ENCODE assay signal across 8 cellular contexts in the genomic region with DNA sequence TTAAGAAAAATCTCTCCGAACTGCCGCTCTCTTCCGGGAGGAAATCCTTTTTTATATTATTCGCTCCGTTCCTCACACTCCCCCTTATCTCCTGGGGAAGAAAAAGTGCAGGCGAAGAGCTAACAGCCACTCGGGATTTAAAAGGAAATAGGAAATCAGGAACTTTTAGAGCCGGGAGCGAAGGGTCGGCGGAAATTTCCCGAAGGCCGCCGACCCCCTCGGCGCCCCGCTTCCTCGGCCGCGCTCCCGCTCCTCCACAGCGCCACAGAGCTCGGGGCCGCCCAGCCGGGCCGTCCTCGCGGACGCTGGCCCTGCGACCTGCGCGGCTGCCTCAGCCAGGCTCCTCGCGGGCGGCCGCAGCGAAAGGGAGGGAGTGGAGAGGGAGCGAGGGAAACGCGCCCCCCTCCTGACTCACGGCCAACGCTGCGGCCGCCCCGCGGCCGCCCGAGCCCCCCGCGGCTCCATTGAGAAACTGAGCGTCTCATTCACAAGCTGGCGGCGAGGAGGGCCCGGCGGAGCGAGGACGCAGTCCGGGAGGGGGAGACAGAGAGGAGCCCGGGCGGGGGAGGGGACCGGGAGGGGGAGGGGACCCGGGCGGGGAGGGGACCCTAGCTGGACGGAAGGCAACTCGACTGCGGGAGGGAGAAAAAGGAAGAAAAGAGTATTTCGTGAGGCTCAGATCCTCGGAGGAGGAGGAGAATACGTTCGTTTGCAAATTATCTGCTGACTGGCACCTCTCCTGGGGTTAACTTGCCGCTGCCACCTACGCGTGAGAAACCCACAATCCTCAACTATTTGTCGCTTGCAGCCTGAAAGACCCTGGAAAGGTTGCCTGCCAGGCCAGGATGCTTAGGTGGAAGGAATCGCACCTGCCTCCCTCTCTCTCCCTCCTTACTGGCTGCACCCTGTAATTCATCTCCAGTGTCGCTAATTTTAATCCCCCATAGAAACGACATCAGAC.
A peak's percentile ranks its signal among the peaks of the same experiment; 100 is the strongest.
DNase-seq lines count a peak whose midpoint lies in the region; ATAC-seq and TF ChIP-seq lines count a peak whose summit lies in the region.

A gene (minus strand): TSS at position 368 of the 961 bp plus-strand sequence. CDS start 539 bp downstream, outside the sequence.

- DNase-seq in GM12864 (ENCODE audit: low read depth) (no peak), NCI-H2227 treated with DMSO at 0.1 percent for 48 hours (lab: John Stamatoyannopoulos, UW) (peak; percentile 74), caudate nucleus (lab: John Stamatoyannopoulos, UW) (peak in 60 of 61 donors; percentile 12 to 88 (median 66)), inferior parietal cortex (ENCODE audit: extremely low spot score) (peak; percentile 60), smooth muscle cell of the brain vasculature (ENCODE audit: low read depth, low spot score) (peak; percentile 74)
- DNase-seq in activated CD4-positive, CD25-positive, alpha-beta regulatory T cell (lab: John Stamatoyannopoulos, UW), result peak; percentile 51 to 58 (median 54)

- peak; percentile 60 for ATAC-seq in HG02840 (IDR thresholded peaks at IDR 0.05; ENCODE audit: low FRiP score, unreplicated experiment)
- ATAC-seq in HG03571 (IDR thresholded peaks at IDR 0.05; ENCODE audit: unreplicated experiment), result no peak

- H3K4me3 ChIP-seq in GM12864 (ENCODE audit: low read depth, low read length), result peak within 1 kb of the TSS; percentile 93

- peak within 1 kb of the TSS; percentile 88 for H3K27ac ChIP-seq in caudate nucleus (ENCODE audit: low read depth, low read length)

- peak; percentile 47 for TF ChIP-seq CTCF in GM12864 (IDR thresholded peaks at IDR 0.05; ENCODE audit: low read depth, low read length, missing control alignments)
